Comparison of ENCODE assay signal across 8 cellular contexts in the genomic region with DNA sequence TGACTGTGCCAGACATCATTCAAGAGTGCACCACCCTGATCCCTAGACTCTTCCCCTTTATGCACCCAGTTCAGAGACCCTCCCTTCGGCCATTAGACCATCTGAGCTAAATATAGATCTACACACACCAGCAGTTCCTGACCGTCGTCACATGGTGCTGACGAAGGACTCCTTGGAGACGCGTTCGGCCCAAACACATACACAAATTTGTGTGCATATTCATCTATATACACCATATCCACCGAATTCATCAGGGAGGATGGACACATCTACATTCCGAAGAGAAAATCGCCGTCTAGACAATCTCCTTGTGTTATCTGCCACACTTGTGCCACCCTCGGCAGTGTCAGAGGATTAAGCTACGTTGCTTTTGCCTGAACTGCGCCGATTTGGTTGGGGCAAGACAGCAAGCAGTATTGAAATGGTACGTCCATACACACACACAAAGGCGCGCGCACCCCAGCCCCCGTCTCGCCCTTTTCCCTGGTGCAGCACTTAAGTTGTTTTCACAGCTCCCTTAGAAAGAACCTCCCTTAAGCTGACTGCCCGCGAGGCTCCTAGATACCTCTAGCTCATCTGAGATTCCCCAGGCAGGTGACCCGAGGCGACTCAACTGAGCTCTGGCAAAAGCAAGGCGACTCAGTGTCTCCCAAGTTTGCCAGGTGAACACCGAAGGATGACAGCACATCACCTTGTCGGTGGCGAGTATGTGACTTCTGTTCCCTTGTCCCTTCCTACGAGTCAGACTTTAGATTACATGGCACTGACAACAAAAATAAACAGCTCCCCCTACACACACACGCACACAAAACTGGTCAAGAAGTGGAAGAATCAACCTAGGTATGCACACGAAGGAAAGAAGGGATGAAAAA. TPM values are rescaled to one million over a fixed set of nuclear protein-coding genes. Genes with fewer than 3 reads are reported as not detected.
DNase-seq lines count a peak whose midpoint lies in the region; ATAC-seq and TF ChIP-seq lines count a peak whose summit lies in the region.

No MANE protein-coding gene starts in this region.

- H3K4me1 Mint-ChIP-seq in activated CD4-positive, alpha-beta memory T cell treated with anti-CD3 and anti-CD28 coated beads for 36 hours (ENCODE audit: low read depth): peaks cover 32% of the 10 kb centered on the region

- H3K9ac ChIP-seq in BLaER1 treated with 17β-estradiol and CSF1 and Interleukin-3, amounts not matched to agents 10 nM and 100 nM: peak overlapping the region; percentile 83 to 100 (median 90)
- peak overlapping the region; percentile 61 for H3K9ac ChIP-seq in Karpas-422 (ENCODE audit: low read length)

- peak overlapping the region; percentile 56; the same call in 1 of the 2 replicates for H2AFZ ChIP-seq in Karpas-422 (ENCODE audit: low read length)

- H3K4me2 ChIP-seq in BLaER1 treated with 17β-estradiol and CSF1 and Interleukin-3, amounts not matched to agents 10 nM and 100 nM: peak overlapping the region; percentile 70 to 97 (median 92)
- H3K4me2 ChIP-seq in Karpas-422 (ENCODE audit: low read depth, low read length, poor library complexity, severe bottlenecking): peak overlapping the region; percentile 89

- peaks cover 0 to 16% (median 9%) of the 10 kb centered on the region in 11 experiments; a peak in 13 of 22 replicates for H3K9me3 ChIP-seq in BLaER1 treated with 17β-estradiol and CSF1 and Interleukin-3, amounts not matched to agents 10 nM and 100 nM (replicated peaks in 1 of 11)
- H3K9me3 ChIP-seq in Karpas-422 (ENCODE audit: low read length): no peaks in the 10 kb centered on the region
- H3K9me3 ChIP-seq in lower lobe of right lung: no peaks in the 10 kb centered on the region

- peak overlapping the region; percentile 80 to 99 (median 86) for H3K27ac ChIP-seq in BLaER1 treated with 17β-estradiol and CSF1 and Interleukin-3, amounts not matched to agents 10 nM and 100 nM
- no peak overlapping the region for H3K27ac ChIP-seq in Karpas-422 (ENCODE audit: low read length)
- peak overlapping the region; percentile 97 for H3K27ac ChIP-seq in lower lobe of right lung

- H3K4me3 Mint-ChIP-seq in activated CD4-positive, alpha-beta memory T cell treated with anti-CD3 and anti-CD28 coated beads for 36 hours: peak overlapping the region; percentile 88

- H3K27ac Mint-ChIP-seq in activated CD4-positive, alpha-beta memory T cell treated with anti-CD3 and anti-CD28 coated beads for 36 hours: peak overlapping the region; percentile 78

- no peaks in the 10 kb centered on the region for H3K27me3 Mint-ChIP-seq in activated CD4-positive, alpha-beta memory T cell treated with anti-CD3 and anti-CD28 coated beads for 36 hours

- no peaks in the 10 kb centered on the region for H3K9me2 ChIP-seq in Karpas-422 (replicated peaks; ENCODE audit: insufficient read depth, low read length)

- no peak for TF ChIP-seq CTCF in lower lobe of right lung (IDR thresholded peaks at IDR 0.05)

- H3K4me1 ChIP-seq in BLaER1 treated with 17β-estradiol and CSF1 and Interleukin-3, amounts not matched to agents 10 nM and 100 nM: peaks cover 31 to 69% (median 41%) of the 10 kb centered on the region in 10 experiments
- H3K4me1 ChIP-seq in Karpas-422 (ENCODE audit: low read length) (peaks cover 27% of the 10 kb centered on the region), lower lobe of right lung (peaks cover 61% of the 10 kb centered on the region)

- no peaks in the 10 kb centered on the region for H3K79me2 ChIP-seq in Karpas-422 (ENCODE audit: low read length)

- ATAC-seq in lower lobe of right lung: peak; percentile 44 to 65
- no peak for ATAC-seq in GM21515 (IDR thresholded peaks at IDR 0.05; ENCODE audit: unreplicated experiment)
- ATAC-seq in HG03025 (IDR thresholded peaks at IDR 0.05; ENCODE audit: low FRiP score, unreplicated experiment): no peak

- intact Hi-C loops in activated CD4-positive, alpha-beta memory T cell treated with anti-CD3 and anti-CD28 coated beads for 36 hours (cut with micrococcal nuclease): loop anchor here (1.0 to 5.0 kb wide), 6 partner anchors 118 to 958 kb away; partner anchors contain the start of gene HNRNPD
- intact Hi-C loops in lower lobe of right lung (cut with DNase I): no loop called here

- peaks cover 4 to 46% (median 22%) of the 10 kb centered on the region in 11 experiments; a peak in 15 of 22 replicates for H4K20me1 ChIP-seq in BLaER1 treated with 17β-estradiol and CSF1 and Interleukin-3, amounts not matched to agents 10 nM and 100 nM
- no peaks in the 10 kb centered on the region for H4K20me1 ChIP-seq in Karpas-422 (ENCODE audit: insufficient read depth, low read depth, low read length)

- peak overlapping the region; percentile 79 to 96 (median 91) for H3K4me3 ChIP-seq in BLaER1 treated with 17β-estradiol and CSF1 and Interleukin-3, amounts not matched to agents 10 nM and 100 nM
- peak overlapping the region; percentile 72 for H3K4me3 ChIP-seq in Karpas-422 (ENCODE audit: low read length)
- H3K4me3 ChIP-seq in lower lobe of right lung: peak overlapping the region; percentile 93

- no peaks in the 10 kb centered on the region for H3K9me3 Mint-ChIP-seq in activated CD4-positive, alpha-beta memory T cell treated with anti-CD3 and anti-CD28 coated beads for 36 hours

- no peaks in the 10 kb centered on the region for H3K36me3 Mint-ChIP-seq in activated CD4-positive, alpha-beta memory T cell treated with anti-CD3 and anti-CD28 coated beads for 36 hours

- H3K36me3 ChIP-seq in BLaER1 treated with 17β-estradiol and CSF1 and Interleukin-3, amounts not matched to agents 10 nM and 100 nM: peaks cover 0 to 8% (median 0%) of the 10 kb centered on the region in 11 experiments; a peak in 3 of 22 replicates
- no peaks in the 10 kb centered on the region for H3K36me3 ChIP-seq in Karpas-422 (ENCODE audit: insufficient read depth, low read length)
- H3K36me3 ChIP-seq in lower lobe of right lung: no peaks in the 10 kb centered on the region

- CTCF ChIA-PET in activated CD4-positive, alpha-beta memory T cell treated with anti-CD3 and anti-CD28 coated beads for 36 hours (lab: Charles Lee): interaction anchor here (0.8 to 9.8 kb wide), 11 partner anchors 12 to 449 kb away, joined by 3 to 183 read pairs (median 5); no protein-coding TSS in a partner anchor

- POLR2A ChIA-PET in activated CD4-positive, alpha-beta memory T cell treated with anti-CD3 and anti-CD28 coated beads for 36 hours (lab: Charles Lee): interaction anchor here (0.9 to 2.3 kb wide), 5 partner anchors 35 to 195 kb away, joined by 3 to 10 read pairs (median 4); no protein-coding TSS in a partner anchor

- no peaks in the 10 kb centered on the region for H3K27me3 ChIP-seq in BLaER1 treated with 17β-estradiol and CSF1 and Interleukin-3, amounts not matched to agents 10 nM and 100 nM
- H3K27me3 ChIP-seq in Karpas-422 (ENCODE audit: low read length): no peaks in the 10 kb centered on the region
- H3K27me3 ChIP-seq in lower lobe of right lung (ENCODE audit: low read depth): no peaks in the 10 kb centered on the region

- DNase-seq in Karpas-422 (no peak), lower lobe of right lung (peak; percentile 80)
- peak; percentile 50 for DNase-seq in activated CD4-positive, alpha-beta memory T cell treated with anti-CD3 and anti-CD28 coated beads for 36 hours
- DNase-seq in effector CD8-positive, alpha-beta T cell (lab: John Stamatoyannopoulos, UW): peak; percentile 8
- DNase-seq in stimulated activated CD4-positive, alpha-beta T cell treated with anti-CD3 and anti-CD28 coated beads, Interleukin-4, amount 100 ng/mL, for 48 hours (ENCODE audit: low read depth in 2 of 2): peak; percentile 19 to 37

RNA-seq across cellular contexts. Expression of gene RASGEF1B, which starts 1.0 kb away (rescaled TPM):
- 1.2 and 1.6 TPM in 2 replicates for total RNA-seq in Karpas-422 (2014; rRNA removed; shearing (Covaris generic); ENCODE audit: low replicate concordance)
- total RNA-seq in activated CD4-positive, alpha-beta memory T cell treated with anti-CD3 and anti-CD28 coated beads for 36 hours: 1 to 10 TPM; 4.4 to 4.6 TPM
- 63.0 TPM for total RNA-seq in lower lobe of right lung

Comparison
In these comparisons a context has a peak if more than half of its experiments do, and no peak if none do; other contexts are left out.
1. ATAC-seq: peak in lower lobe of right lung (2 of 2); none in GM21515 (single experiment) and HG03025 (single experiment).
2. RNA of gene RASGEF1B, which starts 1.0 kb away (total RNA-seq): 63.0 TPM in lower lobe of right lung (single experiment); 4.4 to 4.6 TPM in activated CD4-positive, alpha-beta memory T cell treated with anti-CD3 and anti-CD28 coated beads for 36 hours and 1.2 to 1.6 TPM in Karpas-422; every median in the first group is over 10 times any median in the second.
3. Peak in every context shown above with its lines, with median percentiles within 50 percentile points of each other: H3K4me3 ChIP-seq.